Comparison of ENCODE assay signal across 7 cellular contexts in genomic region chr3:172129534-172129867, GRCh38.
DNase-seq lines count a peak whose midpoint lies in the region; ATAC-seq and TF ChIP-seq lines count a peak whose summit lies in the region.

No MANE protein-coding gene starts in this region.

- H2AK5ac ChIP-seq in IMR-90 (ENCODE audit: low read depth, low read length), result no peak overlapping the region

- H3K4me3 ChIP-seq in IMR-90 (ENCODE audit: insufficient read depth, low read depth, low read length) (no peak overlapping the region), gastroesophageal sphincter (no peak overlapping the region), skin epidermis (no peak overlapping the region)

- peaks cover 25% of the 10 kb centered on the region for H3K9me1 ChIP-seq in IMR-90 (ENCODE audit: insufficient read depth, low read length)

- TF ChIP-seq POLR2A in IMR-90 (IDR thresholded peaks at IDR 0.05; ENCODE audit: low read depth, low read length), result no peak
- TF ChIP-seq POLR2A in gastroesophageal sphincter (IDR thresholded peaks at IDR 0.05), result no peak

- peak overlapping the region; percentile 16; the same call in 1 of the 2 replicates for H3K4me2 ChIP-seq in IMR-90 (ENCODE audit: low read depth, low read length)

- dilution Hi-C loops in IMR-90 (cut with HindIII; ENCODE audit: low sequenced_read_pairs, unreplicated experiment), result no loop called here

- TF ChIP-seq EP300 in gastroesophageal sphincter (IDR thresholded peaks at IDR 0.05), result no peak

- no peak overlapping the region for H4K8ac ChIP-seq in IMR-90 (ENCODE audit: low read depth in 2 of 2, low read length in 2 of 2)

- H3K9me3 ChIP-seq in IMR-90 (ENCODE audit: control insufficient read depth, insufficient read depth, low read length) (no peaks in the 10 kb centered on the region), gastroesophageal sphincter (no peaks in the 10 kb centered on the region)

- in situ Hi-C loops in IMR-90 (cut with MboI; ENCODE audit: low sequenced_read_pairs), result no loop called here

- no peak overlapping the region for H3K56ac ChIP-seq in IMR-90 (ENCODE audit: extremely low read depth, insufficient read depth, low read length)

- H3K27ac ChIP-seq in IMR-90 (ENCODE audit: insufficient read depth, low read length) (no peak overlapping the region; the same call in 1 of the 2 replicates), gastroesophageal sphincter (peak overlapping the region; percentile 29 to 81 (median 78)), skin epidermis (peak overlapping the region in 15 of 21 experiments; percentile 0 to 71 (median 42))

- H3K9ac ChIP-seq in IMR-90 (ENCODE audit: low read depth, low read length), result no peak overlapping the region

- no peak overlapping the region for H3K4ac ChIP-seq in IMR-90 (ENCODE audit: low read depth, low read length)

- DNase-seq in IMR-90 (no peak), SIG-M5 (lab: John Stamatoyannopoulos, UW) (peak; percentile 95)

- peak overlapping the region; percentile 78 for H2BK5ac ChIP-seq in IMR-90 (ENCODE audit: low read depth, low read length, poor library complexity, severe bottlenecking)

- H3K27me3 ChIP-seq in IMR-90 (ENCODE audit: control insufficient read depth, insufficient read depth, low read length), result no peaks in the 10 kb centered on the region
- H3K27me3 ChIP-seq in gastroesophageal sphincter, result no peaks in the 10 kb centered on the region

- H3K36me3 ChIP-seq in IMR-90 (ENCODE audit: control insufficient read depth, insufficient read depth, low read length) (peaks cover 15% of the 10 kb centered on the region), gastroesophageal sphincter (no peaks in the 10 kb centered on the region)

- TF ChIP-seq CTCF in IMR-90 (conservative IDR thresholded peaks at IDR 0.05; ENCODE audit: low read depth, low read length) (no peak), gastroesophageal sphincter (IDR thresholded peaks at IDR 0.05) (no peak)

- H3K4me1 ChIP-seq in IMR-90 (ENCODE audit: control insufficient read depth, insufficient read depth, low read length) (peaks cover 35% of the 10 kb centered on the region), gastroesophageal sphincter (peaks cover 19 to 79% (median 26%) of the 10 kb centered on the region in 3 donors)

- no peak overlapping the region for H3K23ac ChIP-seq in IMR-90 (ENCODE audit: low read depth, low read length)

- no CpG with 5 or more reads among the region's 1 CpG for WGBS in IMR-90 (ENCODE audit: extremely low coverage in 2 of 2, insufficient read length in 1 of 2), 2 experiments
- WGBS in gastroesophageal sphincter (ENCODE audit: low coverage in 1 of 2), 2 donors, result 13 to 63% methylated on average over 1 of the region's 1 CpG

- no peak overlapping the region for H2BK120ac ChIP-seq in IMR-90 (ENCODE audit: low read depth, low read length)

- intact Hi-C loops in IMR-90 (cut with micrococcal nuclease), result no loop called here

- no peak overlapping the region for H4K5ac ChIP-seq in IMR-90 (ENCODE audit: low read depth, low read length)

- CTCF ChIA-PET in IMR-90 (lab: Yijun Ruan, JAX), result no interaction called here

- ATAC-seq in IMR-90 (ENCODE audit: low read depth) (no peak), gastroesophageal sphincter (peak; percentile 33), HG02870 (IDR thresholded peaks at IDR 0.05; ENCODE audit: unreplicated experiment) (no peak), GM21723 (IDR thresholded peaks at IDR 0.05; ENCODE audit: unreplicated experiment) (no peak), GM21528 (IDR thresholded peaks at IDR 0.05; ENCODE audit: low FRiP score, unreplicated experiment) (no peak)

- peak overlapping the region; percentile 16; the same call in 1 of the 2 replicates for H2BK20ac ChIP-seq in IMR-90 (ENCODE audit: low read depth, low read length)

- TF ChIP-seq RAD21 in IMR-90 (IDR thresholded peaks at IDR 0.05; ENCODE audit: low read length), result 0 out of 2 replicates have a peak, but pooled peaks have one; percentile 1

- POLR2A ChIA-PET in IMR-90 (lab: Charles Lee; ENCODE audit: unreplicated experiment), result no interaction called here

- no TSS peak for BruUV-seq in IMR-90 (replicated peaks; lab: Mats Ljungman, UMichigan)

- H2BK15ac ChIP-seq in IMR-90 (ENCODE audit: low read depth, low read length), result no peak overlapping the region

- H4K20me1 ChIP-seq in IMR-90 (ENCODE audit: insufficient read depth, low read length), result peaks cover 68% of the 10 kb centered on the region

- no peak overlapping the region for H3K18ac ChIP-seq in IMR-90 (ENCODE audit: low read depth, low read length)

- H3K14ac ChIP-seq in IMR-90 (replicated peaks; ENCODE audit: low read depth, low read length), result no peak overlapping the region

- H4K91ac ChIP-seq in IMR-90 (ENCODE audit: insufficient read depth, low read depth, low read length), result no peak overlapping the region

- H2AK9ac ChIP-seq in IMR-90 (replicated peaks; ENCODE audit: low read depth, low read length, poor library complexity), result no peak overlapping the region

- H3K79me1 ChIP-seq in IMR-90 (ENCODE audit: low read depth in 1 of 2, low read length in 2 of 2), result peaks cover 47 to 81% of the 10 kb centered on the region in 2 experiments

- no peak overlapping the region for H2AFZ ChIP-seq in IMR-90 (replicated peaks; ENCODE audit: low read length, poor library complexity)

TF ChIP-seq in IMR-90, 13 proteins besides CTCF, POLR2A, EP300 and RAD21:
- no peak for TF ChIP-seq ELK1 (IDR thresholded peaks at IDR 0.05; ENCODE audit: borderline replicate concordance, low read depth, low read length)
- no peak for TF ChIP-seq MAZ (IDR thresholded peaks at IDR 0.05; ENCODE audit: borderline replicate concordance, low read depth, low read length)
- no peak for TF ChIP-seq CHD1 (IDR thresholded peaks at IDR 0.05; ENCODE audit: low read depth, low read length)
- no peak for TF ChIP-seq USF2 (IDR thresholded peaks at IDR 0.05; ENCODE audit: low read depth, low read length)
- TF ChIP-seq CEBPB (IDR thresholded peaks at IDR 0.05; ENCODE audit: low read depth, low read length), result peak; percentile 91
- no peak for TF ChIP-seq FOS (IDR thresholded peaks at IDR 0.05; ENCODE audit: low read depth, low read length)
- TF ChIP-seq BHLHE40 (IDR thresholded peaks at IDR 0.05; ENCODE audit: low read depth, low read length), result no peak
TF ChIP-seq in IMR-90: peak in this region for 1.
